Comparison of ENCODE assay signal across 1 cellular context in the genomic region with DNA sequence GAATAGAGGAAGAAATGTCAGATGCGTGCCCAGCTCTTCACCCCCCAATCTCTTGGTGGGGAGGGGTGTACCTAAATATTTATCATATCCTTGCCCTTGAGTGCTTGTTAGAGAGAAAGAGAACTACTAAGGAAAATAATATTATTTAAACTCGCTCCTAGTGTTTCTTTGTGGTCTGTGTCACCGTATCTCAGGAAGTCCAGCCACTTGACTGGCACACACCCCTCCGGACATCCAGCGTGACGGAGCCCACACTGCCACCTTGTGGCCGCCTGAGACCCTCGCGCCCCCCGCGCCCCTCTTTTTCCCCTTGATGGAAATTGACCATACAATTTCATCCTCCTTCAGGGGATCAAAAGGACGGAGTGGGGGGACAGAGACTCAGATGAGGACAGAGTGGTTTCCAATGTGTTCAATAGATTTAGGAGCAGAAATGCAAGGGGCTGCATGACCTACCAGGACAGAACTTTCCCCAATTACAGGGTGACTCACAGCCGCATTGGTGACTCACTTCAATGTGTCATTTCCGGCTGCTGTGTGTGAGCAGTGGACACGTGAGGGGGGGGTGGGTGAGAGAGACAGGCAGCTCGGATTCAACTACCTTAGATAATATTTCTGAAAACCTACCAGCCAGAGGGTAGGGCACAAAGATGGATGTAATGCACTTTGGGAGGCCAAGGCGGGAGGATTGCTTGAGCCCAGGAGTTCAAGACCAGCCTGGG.
TF ChIP-seq lines count a peak whose summit lies in the region.

No MANE protein-coding gene starts in this region.

TF ChIP-seq in HepG2, 621 proteins besides CTCF, POLR2A, EP300 and RAD21 (continued from another document and continues in another):
- TF ChIP-seq ARNTL (CRISPR knock-in tag; IDR thresholded peaks at IDR 0.05) (peak; percentile 95), RXRB (CRISPR knock-in tag; IDR thresholded peaks at IDR 0.05; ENCODE audit: borderline replicate concordance) (peak; percentile 55; the same call in 1 of the 2 replicates), JUNB (CRISPR knock-in tag; IDR thresholded peaks at IDR 0.05; ENCODE audit: borderline replicate concordance) (peak; percentile 62; the same call in 1 of the 2 replicates), ZFP1 (CRISPR knock-in tag; IDR thresholded peaks at IDR 0.05) (peak; percentile 63; the same call in 1 of the 2 replicates), CREM (IDR thresholded peaks at IDR 0.05) (peak; percentile 45; the same call in 1 of the 2 replicates), CREM (CRISPR knock-in tag; IDR thresholded peaks at IDR 0.05) (no peak), GABPB1 (CRISPR knock-in tag; IDR thresholded peaks at IDR 0.05) (peak; percentile 84), PPARG (CRISPR knock-in tag; conservative IDR thresholded peaks at IDR 0.05) (no peak), GABPA (IDR thresholded peaks at IDR 0.05; ENCODE audit: low read depth, low read length) (no peak; the same call in 1 of the 2 replicates), GABPA (CRISPR knock-in tag; IDR thresholded peaks at IDR 0.05; ENCODE audit: low read depth) (peak; percentile 86), GMEB1 (CRISPR knock-in tag; IDR thresholded peaks at IDR 0.05; ENCODE audit: borderline replicate concordance) (0 out of 2 replicates have a peak, but pooled peaks have one; percentile 35), FOSL2 (CRISPR knock-in tag; IDR thresholded peaks at IDR 0.05) (peak; percentile 99), ATF1 (CRISPR knock-in tag; IDR thresholded peaks at IDR 0.05) (0 out of 2 replicates have a peak, but pooled peaks have one; percentile 33), JUND (CRISPR knock-in tag; IDR thresholded peaks at IDR 0.05) (peak; percentile 94), ZNF431 (CRISPR knock-in tag; IDR thresholded peaks at IDR 0.05; ENCODE audit: borderline replicate concordance, low read depth) (peak; percentile 1; the same call in 1 of the 2 replicates), SOX5 (CRISPR knock-in tag; IDR thresholded peaks at IDR 0.05; ENCODE audit: borderline replicate concordance) (peak; percentile 60; the same call in 1 of the 2 replicates), ZBTB43 (CRISPR knock-in tag; conservative IDR thresholded peaks at IDR 0.05) (0 out of 2 replicates have a peak, but pooled peaks have one; percentile 41), ZNF570 (CRISPR knock-in tag; IDR thresholded peaks at IDR 0.05; ENCODE audit: borderline replicate concordance) (no peak), ZBED4 (CRISPR knock-in tag; IDR thresholded peaks at IDR 0.05; ENCODE audit: borderline replicate concordance) (peak; percentile 31; the same call in 1 of the 2 replicates), KAT8 (CRISPR knock-in tag; IDR thresholded peaks at IDR 0.05) (peak; percentile 13; the same call in 1 of the 2 replicates), SIX4 (CRISPR knock-in tag; IDR thresholded peaks at IDR 0.05) (no peak), AKNA (CRISPR knock-in tag; IDR thresholded peaks at IDR 0.05; ENCODE audit: borderline replicate concordance) (0 out of 2 replicates have a peak, but pooled peaks have one; percentile 29), NCOA2 (CRISPR knock-in tag; IDR thresholded peaks at IDR 0.05) (0 out of 2 replicates have a peak, but pooled peaks have one; percentile 28), SIN3A (IDR thresholded peaks at IDR 0.05; ENCODE audit: borderline replicate concordance, low read depth, low read length) (0 out of 2 replicates have a peak, but pooled peaks have one; percentile 17), SP5 (CRISPR knock-in tag; IDR thresholded peaks at IDR 0.05; ENCODE audit: borderline replicate concordance, low read depth) (0 out of 2 replicates have a peak, but pooled peaks have one; percentile 41), ZNF605 (CRISPR knock-in tag; IDR thresholded peaks at IDR 0.05) (peak; percentile 84)
- TF ChIP-seq, protein P1, sequence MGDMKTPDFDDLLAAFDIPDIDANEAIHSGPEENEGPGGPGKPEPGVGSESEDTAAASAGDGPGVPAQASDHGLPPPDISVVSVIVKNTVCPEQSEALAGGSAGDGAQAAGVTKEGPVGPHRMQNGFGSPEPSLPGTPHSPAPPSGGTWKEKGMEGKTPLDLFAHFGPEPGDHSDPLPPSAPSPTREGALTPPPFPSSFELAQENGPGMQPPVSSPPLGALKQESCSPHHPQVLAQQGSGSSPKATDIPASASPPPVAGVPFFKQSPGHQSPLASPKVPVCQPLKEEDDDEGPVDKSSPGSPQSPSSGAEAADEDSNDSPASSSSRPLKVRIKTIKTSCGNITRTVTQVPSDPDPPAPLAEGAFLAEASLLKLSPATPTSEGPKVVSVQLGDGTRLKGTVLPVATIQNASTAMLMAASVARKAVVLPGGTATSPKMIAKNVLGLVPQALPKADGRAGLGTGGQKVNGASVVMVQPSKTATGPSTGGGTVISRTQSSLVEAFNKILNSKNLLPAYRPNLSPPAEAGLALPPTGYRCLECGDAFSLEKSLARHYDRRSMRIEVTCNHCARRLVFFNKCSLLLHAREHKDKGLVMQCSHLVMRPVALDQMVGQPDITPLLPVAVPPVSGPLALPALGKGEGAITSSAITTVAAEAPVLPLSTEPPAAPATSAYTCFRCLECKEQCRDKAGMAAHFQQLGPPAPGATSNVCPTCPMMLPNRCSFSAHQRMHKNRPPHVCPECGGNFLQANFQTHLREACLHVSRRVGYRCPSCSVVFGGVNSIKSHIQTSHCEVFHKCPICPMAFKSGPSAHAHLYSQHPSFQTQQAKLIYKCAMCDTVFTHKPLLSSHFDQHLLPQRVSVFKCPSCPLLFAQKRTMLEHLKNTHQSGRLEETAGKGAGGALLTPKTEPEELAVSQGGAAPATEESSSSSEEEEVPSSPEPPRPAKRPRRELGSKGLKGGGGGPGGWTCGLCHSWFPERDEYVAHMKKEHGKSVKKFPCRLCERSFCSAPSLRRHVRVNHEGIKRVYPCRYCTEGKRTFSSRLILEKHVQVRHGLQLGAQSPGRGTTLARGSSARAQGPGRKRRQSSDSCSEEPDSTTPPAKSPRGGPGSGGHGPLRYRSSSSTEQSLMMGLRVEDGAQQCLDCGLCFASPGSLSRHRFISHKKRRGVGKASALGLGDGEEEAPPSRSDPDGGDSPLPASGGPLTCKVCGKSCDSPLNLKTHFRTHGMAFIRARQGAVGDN (CRISPR knock-in tag; IDR thresholded peaks at IDR 0.05), result peak; percentile 52; the same call in 1 of the 2 replicates
- TF ChIP-seq, protein P2, sequence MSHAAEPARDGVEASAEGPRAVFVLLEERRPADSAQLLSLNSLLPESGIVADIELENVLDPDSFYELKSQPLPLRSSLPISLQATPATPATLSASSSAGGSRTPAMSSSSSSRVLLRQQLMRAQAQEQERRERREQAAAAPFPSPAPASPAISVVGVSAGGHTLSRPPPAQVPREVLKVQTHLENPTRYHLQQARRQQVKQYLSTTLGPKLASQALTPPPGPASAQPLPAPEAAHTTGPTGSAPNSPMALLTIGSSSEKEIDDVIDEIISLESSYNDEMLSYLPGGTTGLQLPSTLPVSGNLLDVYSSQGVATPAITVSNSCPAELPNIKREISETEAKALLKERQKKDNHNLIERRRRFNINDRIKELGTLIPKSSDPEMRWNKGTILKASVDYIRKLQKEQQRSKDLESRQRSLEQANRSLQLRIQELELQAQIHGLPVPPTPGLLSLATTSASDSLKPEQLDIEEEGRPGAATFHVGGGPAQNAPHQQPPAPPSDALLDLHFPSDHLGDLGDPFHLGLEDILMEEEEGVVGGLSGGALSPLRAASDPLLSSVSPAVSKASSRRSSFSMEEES (CRISPR knock-in tag; IDR thresholded peaks at IDR 0.05), result peak; percentile 76
- TF ChIP-seq, protein P3, sequence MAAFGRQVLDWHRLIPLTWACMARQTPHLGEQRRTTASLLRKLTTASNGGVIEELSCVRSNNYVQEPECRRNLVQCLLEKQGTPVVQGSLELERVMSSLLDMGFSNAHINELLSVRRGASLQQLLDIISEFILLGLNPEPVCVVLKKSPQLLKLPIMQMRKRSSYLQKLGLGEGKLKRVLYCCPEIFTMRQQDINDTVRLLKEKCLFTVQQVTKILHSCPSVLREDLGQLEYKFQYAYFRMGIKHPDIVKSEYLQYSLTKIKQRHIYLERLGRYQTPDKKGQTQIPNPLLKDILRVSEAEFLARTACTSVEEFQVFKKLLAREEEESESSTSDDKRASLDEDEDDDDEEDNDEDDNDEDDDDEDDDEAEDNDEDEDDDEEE (CRISPR knock-in tag; IDR thresholded peaks at IDR 0.05), result peak; percentile 71; the same call in 1 of the 2 replicates
- TF ChIP-seq, protein P4, sequence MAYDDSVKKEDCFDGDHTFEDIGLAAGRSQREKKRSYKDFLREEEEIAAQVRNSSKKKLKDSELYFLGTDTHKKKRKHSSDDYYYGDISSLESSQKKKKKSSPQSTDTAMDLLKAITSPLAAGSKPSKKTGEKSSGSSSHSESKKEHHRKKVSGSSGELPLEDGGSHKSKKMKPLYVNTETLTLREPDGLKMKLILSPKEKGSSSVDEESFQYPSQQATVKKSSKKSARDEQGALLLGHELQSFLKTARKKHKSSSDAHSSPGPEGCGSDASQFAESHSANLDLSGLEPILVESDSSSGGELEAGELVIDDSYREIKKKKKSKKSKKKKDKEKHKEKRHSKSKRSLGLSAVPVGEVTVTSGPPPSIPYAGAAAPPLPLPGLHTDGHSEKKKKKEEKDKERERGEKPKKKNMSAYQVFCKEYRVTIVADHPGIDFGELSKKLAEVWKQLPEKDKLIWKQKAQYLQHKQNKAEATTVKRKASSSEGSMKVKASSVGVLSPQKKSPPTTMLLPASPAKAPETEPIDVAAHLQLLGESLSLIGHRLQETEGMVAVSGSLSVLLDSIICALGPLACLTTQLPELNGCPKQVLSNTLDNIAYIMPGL (CRISPR knock-in tag; IDR thresholded peaks at IDR 0.05; ENCODE audit: borderline replicate concordance in 1 of 2, low read depth in 1 of 2), result peak in 1 of 2 experiments; percentile 10; a peak in 1 of 4 replicates
